15 cellular contexts compared by ENCODE assay signal in genomic region chr21:34552324-34553198, GRCh38. TPM values are rescaled to one million over a fixed set of nuclear protein-coding genes. Genes with fewer than 3 reads are reported as not detected.
A peak's percentile ranks its signal among the peaks of the same experiment; 100 is the strongest.
DNase-seq lines count a peak whose midpoint lies in the region; ATAC-seq and TF ChIP-seq lines count a peak whose summit lies in the region.
"Had no signal": no experiment of that assay in that cellular context is flagged by ENCODE, and none has a peak within 500 bp of the region (broad histone marks: within the 10 kb centered on the region; RNA-seq: fewer than 3 reads in every experiment).

No MANE protein-coding gene starts in this region.

- H3K9ac ChIP-seq in trophoblast cell (ENCODE audit: low read length): no peak overlapping the region

- H3K9me3 ChIP-seq in trophoblast cell (ENCODE audit: insufficient read depth, low read depth, low read length) (peaks cover 4% of the 10 kb centered on the region), prostate gland (no peaks in the 10 kb centered on the region)

- H2BK12ac ChIP-seq in trophoblast cell (ENCODE audit: low read length): no peak overlapping the region

- H4K12ac ChIP-seq in trophoblast cell (ENCODE audit: low read depth, low read length): no peak overlapping the region

- no peak overlapping the region for H2AK5ac ChIP-seq in trophoblast cell (ENCODE audit: low read length)

- H3K18ac ChIP-seq in trophoblast cell (ENCODE audit: low read length): no peak overlapping the region

- TF ChIP-seq CTCF in prostate gland (IDR thresholded peaks at IDR 0.05): no peak

- H3K23ac ChIP-seq in trophoblast cell (ENCODE audit: low read length): no peak overlapping the region

- ATAC-seq in SK-N-SH treated with all-trans-retinoic acid at 6 μM for 48 hours (peak; percentile 55), GM21360 (IDR thresholded peaks at IDR 0.05; ENCODE audit: unreplicated experiment) (no peak), HG02763 (IDR thresholded peaks at IDR 0.05; ENCODE audit: unreplicated experiment) (no peak)
- ATAC-seq: naive thymus-derived CD8-positive, alpha-beta T cell had no signal

- H3K27me3 ChIP-seq in trophoblast cell (ENCODE audit: insufficient read depth, low read length) (no peaks in the 10 kb centered on the region), prostate gland (replicated peaks; ENCODE audit: insufficient read depth) (no peaks in the 10 kb centered on the region)

- H3K79me2 ChIP-seq in trophoblast cell (ENCODE audit: control insufficient read depth, insufficient read depth, low read length, poor library complexity): no peaks in the 10 kb centered on the region

- H3K14ac ChIP-seq in trophoblast cell (ENCODE audit: low read length): no peak overlapping the region

- H3K36me3 ChIP-seq in trophoblast cell (ENCODE audit: control insufficient read depth in 1 of 2, insufficient read depth in 2 of 2, low read length in 2 of 2) (no peaks in the 10 kb centered on the region), prostate gland (no peaks in the 10 kb centered on the region)

- WGBS in trophoblast cell (ENCODE audit: extremely low coverage, insufficient coverage, insufficient read length): no CpG with 5 or more reads among the region's 8 CpGs
- WGBS in prostate gland: 56% methylated on average over 8 of the region's 8 CpGs

- H2BK5ac ChIP-seq in trophoblast cell (ENCODE audit: low read depth, low read length, poor library complexity): no peak overlapping the region

- no peak overlapping the region for H3K4me2 ChIP-seq in trophoblast cell (ENCODE audit: low read length)

- no peak overlapping the region for H2AFZ ChIP-seq in trophoblast cell (ENCODE audit: insufficient read depth, low read length, poor library complexity)

- H4K91ac ChIP-seq in trophoblast cell (ENCODE audit: low read depth, low read length): no peak overlapping the region

- no peak for TF ChIP-seq POLR2A in prostate gland (IDR thresholded peaks at IDR 0.05)

- H3K4me3 ChIP-seq in trophoblast cell (ENCODE audit: low read depth, low read length) (no peak overlapping the region), prostate gland (no peak overlapping the region)

- peak overlapping the region; percentile 84 for H3K27ac ChIP-seq in epithelial cell of prostate
- H3K27ac ChIP-seq in trophoblast cell (ENCODE audit: low read depth, low read length): no peak overlapping the region
- H3K27ac ChIP-seq in prostate gland: no peak overlapping the region
- H3K27ac ChIP-seq: C4-2B had no signal

- H3K4ac ChIP-seq in trophoblast cell (ENCODE audit: low read depth, low read length): no peak overlapping the region

- no peaks in the 10 kb centered on the region for H3K79me1 ChIP-seq in trophoblast cell (ENCODE audit: low read length)

- peaks cover 0 to 4% of the 10 kb centered on the region in 2 experiments for H3K4me1 ChIP-seq in trophoblast cell (ENCODE audit: control insufficient read depth in 1 of 2, insufficient read depth in 2 of 2, low read length in 2 of 2)
- no peaks in the 10 kb centered on the region for H3K4me1 ChIP-seq in prostate gland (replicated peaks)

- no peak overlapping the region for H4K8ac ChIP-seq in trophoblast cell (ENCODE audit: low read depth, low read length)

- intact Hi-C loops in prostate gland (cut with DNase I): no loop called here

- DNase-seq in GM03348 (ENCODE audit: low spot score): peak; percentile 23
- no peak for DNase-seq in epithelial cell of prostate (ENCODE audit: low read depth, low spot score)
- peak; percentile 59 to 90 for DNase-seq in trophoblast cell
- DNase-seq in prostate gland (ENCODE audit: low spot score): no peak
- no peak for DNase-seq in activated gamma-delta T cell (lab: John Stamatoyannopoulos, UW)
- DNase-seq: activated CD8-positive, alpha-beta memory T cell treated with anti-CD3 and anti-CD28 coated beads, Interleukin-2, amount 50 U/mL, for 4 hours; GDM1; Kasumi-1; naive thymus-derived CD8-positive, alpha-beta T cell; NCI-H446 had no signal

- no peak overlapping the region for H2BK120ac ChIP-seq in trophoblast cell (ENCODE audit: insufficient read depth, low read length, poor library complexity)

TF ChIP-seq in SK-N-SH treated with all-trans-retinoic acid at 6 μM for 48 hours, 23 proteins besides CTCF, POLR2A, EP300 and RAD21:
- TF ChIP-seq, protein P1, sequence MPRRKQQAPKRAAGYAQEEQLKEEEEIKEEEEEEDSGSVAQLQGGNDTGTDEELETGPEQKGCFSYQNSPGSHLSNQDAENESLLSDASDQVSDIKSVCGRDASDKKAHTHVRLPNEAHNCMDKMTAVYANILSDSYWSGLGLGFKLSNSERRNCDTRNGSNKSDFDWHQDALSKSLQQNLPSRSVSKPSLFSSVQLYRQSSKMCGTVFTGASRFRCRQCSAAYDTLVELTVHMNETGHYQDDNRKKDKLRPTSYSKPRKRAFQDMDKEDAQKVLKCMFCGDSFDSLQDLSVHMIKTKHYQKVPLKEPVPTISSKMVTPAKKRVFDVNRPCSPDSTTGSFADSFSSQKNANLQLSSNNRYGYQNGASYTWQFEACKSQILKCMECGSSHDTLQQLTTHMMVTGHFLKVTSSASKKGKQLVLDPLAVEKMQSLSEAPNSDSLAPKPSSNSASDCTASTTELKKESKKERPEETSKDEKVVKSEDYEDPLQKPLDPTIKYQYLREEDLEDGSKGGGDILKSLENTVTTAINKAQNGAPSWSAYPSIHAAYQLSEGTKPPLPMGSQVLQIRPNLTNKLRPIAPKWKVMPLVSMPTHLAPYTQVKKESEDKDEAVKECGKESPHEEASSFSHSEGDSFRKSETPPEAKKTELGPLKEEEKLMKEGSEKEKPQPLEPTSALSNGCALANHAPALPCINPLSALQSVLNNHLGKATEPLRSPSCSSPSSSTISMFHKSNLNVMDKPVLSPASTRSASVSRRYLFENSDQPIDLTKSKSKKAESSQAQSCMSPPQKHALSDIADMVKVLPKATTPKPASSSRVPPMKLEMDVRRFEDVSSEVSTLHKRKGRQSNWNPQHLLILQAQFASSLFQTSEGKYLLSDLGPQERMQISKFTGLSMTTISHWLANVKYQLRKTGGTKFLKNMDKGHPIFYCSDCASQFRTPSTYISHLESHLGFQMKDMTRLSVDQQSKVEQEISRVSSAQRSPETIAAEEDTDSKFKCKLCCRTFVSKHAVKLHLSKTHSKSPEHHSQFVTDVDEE (CRISPR knock-in tag; IDR thresholded peaks at IDR 0.05): no peak
- no peak for TF ChIP-seq ZC3H10 (CRISPR knock-in tag; IDR thresholded peaks at IDR 0.05)
- no peak for TF ChIP-seq OSR1 (CRISPR knock-in tag; IDR thresholded peaks at IDR 0.05)
- no peak for TF ChIP-seq ESRRG (CRISPR knock-in tag; IDR thresholded peaks at IDR 0.05)
- no peak for TF ChIP-seq BACH2 (CRISPR knock-in tag; IDR thresholded peaks at IDR 0.05; ENCODE audit: borderline replicate concordance)
- TF ChIP-seq ARNTL (CRISPR knock-in tag; IDR thresholded peaks at IDR 0.05; ENCODE audit: borderline replicate concordance, low read depth): no peak
- no peak for TF ChIP-seq RARB (CRISPR knock-in tag; IDR thresholded peaks at IDR 0.05)
- no peak for TF ChIP-seq ZNF8 (CRISPR knock-in tag; IDR thresholded peaks at IDR 0.05)
- no peak for TF ChIP-seq ISL1 (CRISPR knock-in tag; IDR thresholded peaks at IDR 0.05)
- TF ChIP-seq POU6F1 (CRISPR knock-in tag; IDR thresholded peaks at IDR 0.05; ENCODE audit: borderline replicate concordance, low read depth): no peak
- no peak for TF ChIP-seq TCF4 (CRISPR knock-in tag; IDR thresholded peaks at IDR 0.05; ENCODE audit: borderline replicate concordance)
- no peak for TF ChIP-seq ZNF565 (CRISPR knock-in tag; conservative IDR thresholded peaks at IDR 0.05; ENCODE audit: low read depth)
- TF ChIP-seq GLIS3 (CRISPR knock-in tag; IDR thresholded peaks at IDR 0.05): no peak
- TF ChIP-seq PPARA (CRISPR knock-in tag; IDR thresholded peaks at IDR 0.05; ENCODE audit: borderline replicate concordance): no peak
- TF ChIP-seq ZFP30 (CRISPR knock-in tag; IDR thresholded peaks at IDR 0.05): no peak
- no peak for TF ChIP-seq CREB5 (CRISPR knock-in tag; IDR thresholded peaks at IDR 0.05; ENCODE audit: low read depth)
- no peak for TF ChIP-seq ZFP3 (CRISPR knock-in tag; IDR thresholded peaks at IDR 0.05)

RNA-seq across cellular contexts. Expression of gene KCNE1, which starts 40.6 kb away (rescaled TPM):
- polyA plus RNA-seq in trophoblast cell (2013): 0.37 TPM in 2 replicates
- total RNA-seq in prostate gland: 1 to 10 TPM in 1 of 2 donors, under 1 TPM in 1; 0.32 to 6.7 TPM
- total RNA-seq: epithelial cell of proximal tubule had no signal
- polyA plus RNA-seq: naive thymus-derived CD8-positive, alpha-beta T cell had no signal

Comparison
In these comparisons a context has a peak if more than half of its experiments do, and no peak if none do; other contexts are left out.
1. DNase-seq: peak in GM03348 (single experiment) and trophoblast cell (2 of 2); none in epithelial cell of prostate (single experiment), prostate gland (single experiment) and activated gamma-delta T cell (single experiment).